In genomic region chr1:114454539-114454938, GRCh38 we compare ENCODE assay signal across 24 cellular contexts. TPM values are rescaled to one million over a fixed set of nuclear protein-coding genes. Genes with fewer than 3 reads are reported as not detected.
DNase-seq lines count a peak whose midpoint lies in the region; ATAC-seq and TF ChIP-seq lines count a peak whose summit lies in the region.
"Had no signal": no experiment of that assay in that cellular context is flagged by ENCODE, and none has a peak within 500 bp of the region (broad histone marks: within the 10 kb centered on the region; RNA-seq: fewer than 3 reads in every experiment).

No MANE protein-coding gene starts in this region.

- no peak for TF ChIP-seq POLR2A in right lobe of liver (IDR thresholded peaks at IDR 0.05)

- H3K79me2 ChIP-seq in PC-3 (ENCODE audit: low read length) = no peaks in the 10 kb centered on the region

- no peaks in the 10 kb centered on the region for H3K27me3 Mint-ChIP-seq in CD8-positive, alpha-beta T cell (ENCODE audit: low read depth)
- no peaks in the 10 kb centered on the region for H3K27me3 Mint-ChIP-seq in stimulated activated naive CD8-positive, alpha-beta T cell treated with anti-CD3 and anti-CD28 coated beads, Interleukin-15, amount 100 ng/mL, for 72 hours

- peaks cover 74% of the 10 kb centered on the region for H3K36me3 Mint-ChIP-seq in CD8-positive, alpha-beta T cell

- BruUV-seq in PC-3 (replicated peaks; lab: Mats Ljungman, UMichigan) = no TSS peak

- H3K4me1 Mint-ChIP-seq in CD8-positive, alpha-beta T cell (ENCODE audit: low read depth) = peaks cover 12% of the 10 kb centered on the region
- H3K4me1 Mint-ChIP-seq in stimulated activated naive CD8-positive, alpha-beta T cell treated with anti-CD3 and anti-CD28 coated beads, Interleukin-15, amount 100 ng/mL, for 72 hours = peaks cover 12% of the 10 kb centered on the region

- no peaks in the 10 kb centered on the region for H4K20me1 ChIP-seq in PC-3 (ENCODE audit: low read length)

- H3K9me3 Mint-ChIP-seq in CD8-positive, alpha-beta T cell = no peaks in the 10 kb centered on the region
- H3K9me3 Mint-ChIP-seq in stimulated activated naive CD8-positive, alpha-beta T cell treated with anti-CD3 and anti-CD28 coated beads, Interleukin-15, amount 100 ng/mL, for 72 hours = no peaks in the 10 kb centered on the region
- H3K9me3 Mint-ChIP-seq: CD8-positive, alpha-beta memory T cell had no signal

- H3K4me1 ChIP-seq in CD8-positive, alpha-beta T cell (ENCODE audit: insufficient read depth, low read length) = no peaks in the 10 kb centered on the region
- H3K4me1 ChIP-seq in PC-3 (ENCODE audit: insufficient read depth, low read length) (peaks cover 27% of the 10 kb centered on the region), right lobe of liver (peaks cover 0 to 38% (median 16%) of the 10 kb centered on the region in 4 donors)
- H3K4me1 ChIP-seq: A549 had no signal

- POLR2A ChIA-PET in CD8-positive, alpha-beta T cell (lab: Charles Lee) = no interaction called here
- POLR2A ChIA-PET in PC-3 (lab: Charles Lee; ENCODE audit: unreplicated experiment) = no interaction called here

- no peak for DNase-seq in CD8-positive, alpha-beta T cell
- DNase-seq in PC-3 (no peak), epithelial cell of prostate (ENCODE audit: low read depth, low spot score) (no peak), right lobe of liver (peak in 1 of 3 donors; percentile 62)
- DNase-seq in stimulated activated naive CD8-positive, alpha-beta T cell treated with anti-CD3 and anti-CD28 coated beads, Interleukin-15, amount 100 ng/mL, for 72 hours = no peak
- DNase-seq: AML-193; C1 segment of cervical spinal cord; CD8-positive, alpha-beta memory T cell; DMS 273 treated with DMSO at 0.1 percent for 48 hours; DMS79; EL; GF-D8; H7; KG1; MG63; NCI-H1105 treated with DMSO at 0.1 percent for 48 hours; NCI-H2029; NCI-H526 treated with DMSO at 0.1 percent for 48 hours; OCI-M1; SK-N-SH; SW 1271 had no signal

- H3K4me3 Mint-ChIP-seq in CD8-positive, alpha-beta T cell = no peak overlapping the region
- no peak overlapping the region for H3K4me3 Mint-ChIP-seq in stimulated activated naive CD8-positive, alpha-beta T cell treated with anti-CD3 and anti-CD28 coated beads, Interleukin-15, amount 100 ng/mL, for 72 hours
- H3K4me3 Mint-ChIP-seq: CD8-positive, alpha-beta memory T cell had no signal

- no peak overlapping the region for H2AFZ ChIP-seq in PC-3 (ENCODE audit: low read length)

- H3F3A ChIP-seq in PC-3 (ENCODE audit: low read length, unreplicated experiment) = no peaks in the 10 kb centered on the region

- peak overlapping the region; percentile 7 for H3K4me2 ChIP-seq in PC-3 (ENCODE audit: low read length)
- H3K4me2 ChIP-seq: A549, SK-N-SH had no signal

- peaks cover 10% of the 10 kb centered on the region for H3K36me3 ChIP-seq in CD8-positive, alpha-beta T cell (ENCODE audit: insufficient read depth, low read length)
- H3K36me3 ChIP-seq in PC-3 (ENCODE audit: low read depth, low read length) = peaks cover 47% of the 10 kb centered on the region
- no peaks in the 10 kb centered on the region for H3K36me3 ChIP-seq in right lobe of liver

- 80% methylated on average over 1 of the region's 1 CpG for WGBS in right lobe of liver (ENCODE audit: insufficient coverage, low coverage, low lambda C conversion rate, missing lambda C conversion rate)

- TF ChIP-seq CTCF in CD8-positive, alpha-beta T cell (IDR thresholded peaks at IDR 0.05) = no peak
- no peak for TF ChIP-seq CTCF in PC-3 (conservative IDR thresholded peaks at IDR 0.05; ENCODE audit: low read depth, low read length)
- no peak for TF ChIP-seq CTCF in right lobe of liver (IDR thresholded peaks at IDR 0.05)

- H3K27ac ChIP-seq in CD8-positive, alpha-beta T cell (ENCODE audit: low read depth, low read length) = no peak overlapping the region
- H3K27ac ChIP-seq in PC-3 (ENCODE audit: low read length) (peak overlapping the region; percentile 32), epithelial cell of prostate (peak overlapping the region; percentile 49), right lobe of liver (no peak overlapping the region)
- H3K27ac ChIP-seq: A549 had no signal

- no peak for ATAC-seq in CD8-positive, alpha-beta T cell
- no peak for ATAC-seq in PC-3
- peak; percentile 45 to 55 (median 49) for ATAC-seq in right lobe of liver
- ATAC-seq in GM19452 (IDR thresholded peaks at IDR 0.05; ENCODE audit: unreplicated experiment) = no peak
- ATAC-seq in stimulated activated naive CD8-positive, alpha-beta T cell treated with anti-CD3 and anti-CD28 coated beads, Interleukin-15, amount 100 ng/mL, for 72 hours = no peak
- ATAC-seq in HG02763 (IDR thresholded peaks at IDR 0.05; ENCODE audit: unreplicated experiment) = no peak
- ATAC-seq: A549 had no signal

- H3K9me2 ChIP-seq in PC-3 (replicated peaks; ENCODE audit: low read length) = no peaks in the 10 kb centered on the region
- H3K9me2 ChIP-seq: SK-N-SH had no signal

- peak overlapping the region; percentile 45 for H3K27ac Mint-ChIP-seq in CD8-positive, alpha-beta T cell
- H3K27ac Mint-ChIP-seq in stimulated activated naive CD8-positive, alpha-beta T cell treated with anti-CD3 and anti-CD28 coated beads, Interleukin-15, amount 100 ng/mL, for 72 hours = no peak overlapping the region

- H3K9ac ChIP-seq in PC-3 (ENCODE audit: low read length) = no peak overlapping the region
- H3K9ac ChIP-seq: SK-N-SH had no signal

- no peaks in the 10 kb centered on the region for H3K9me3 ChIP-seq in CD8-positive, alpha-beta T cell (ENCODE audit: low read length)
- H3K9me3 ChIP-seq in PC-3 (ENCODE audit: low read length) = peaks cover 8% of the 10 kb centered on the region; the same call in 1 of the 2 replicates
- no peaks in the 10 kb centered on the region for H3K9me3 ChIP-seq in right lobe of liver
- H3K9me3 ChIP-seq: SK-N-SH had no signal

- intact Hi-C loops in CD8-positive, alpha-beta T cell (cut with DNase I, micrococcal nuclease) = no loop called here
- intact Hi-C loops in PC-3 (cut with micrococcal nuclease) = no loop called here
- intact Hi-C loops in right lobe of liver (cut with DNase I) = no loop called here

- CTCF ChIA-PET in CD8-positive, alpha-beta T cell (lab: Charles Lee) = interaction anchor here (0.6 kb wide), 1 partner anchor 218 kb away, joined by 3 read pairs; no protein-coding TSS in a partner anchor
- CTCF ChIA-PET in PC-3 (lab: Charles Lee) = no interaction called here

- H3K27me3 ChIP-seq in CD8-positive, alpha-beta T cell (ENCODE audit: insufficient read depth, low read length) = no peaks in the 10 kb centered on the region
- H3K27me3 ChIP-seq in PC-3 (ENCODE audit: low read length) (no peaks in the 10 kb centered on the region), right lobe of liver (no peaks in the 10 kb centered on the region)
- H3K27me3 ChIP-seq: MG63 had no signal

- H3K4me3 ChIP-seq in CD8-positive, alpha-beta T cell (ENCODE audit: low read depth, low read length) = no peak overlapping the region
- H3K4me3 ChIP-seq in PC-3 (ENCODE audit: low read length) (no peak overlapping the region), right lobe of liver (no peak overlapping the region)
- H3K4me3 ChIP-seq: A549, MG63 had no signal

RNA-seq across cellular contexts. Expression of gene TRIM33, which starts 56.5 kb away (rescaled TPM):
- total RNA-seq in CD8-positive, alpha-beta T cell = 10 to 100 TPM; 50.4 to 50.7 TPM
- total RNA-seq in PC-3 (2014; rRNA removed) (28.8 and 36.7 TPM in 2 replicates), right lobe of liver (10 to 100 TPM; 13.9 to 18.0 (median 15.0) TPM)

Comparison
In these comparisons a context has a peak if more than half of its experiments do, and no peak if none do; other contexts are left out.
1. ATAC-seq: peak in right lobe of liver (4 of 4); none in CD8-positive, alpha-beta T cell (single experiment), PC-3 (single experiment), GM19452 (single experiment), stimulated activated naive CD8-positive, alpha-beta T cell treated with anti-CD3 and anti-CD28 coated beads, Interleukin-15, amount 100 ng/mL, for 72 hours (single experiment) and HG02763 (single experiment).
2. H3K27ac ChIP-seq: peak in PC-3 (single experiment) and epithelial cell of prostate (single experiment); none in CD8-positive, alpha-beta T cell (single experiment) and right lobe of liver (0 of 3).